In genomic region chr14:72970058-72970630, GRCh38 we compare ENCODE assay signal across 23 cellular contexts.
"Had no signal": no experiment of that assay in that cellular context is flagged by ENCODE, and none has a peak within 500 bp of the region (broad histone marks: within the 10 kb centered on the region; RNA-seq: fewer than 3 reads in every experiment).

No MANE protein-coding gene starts in this region.

- DNase-seq: activated CD4-positive, alpha-beta T cell treated with anti-CD3 and anti-CD28 coated beads for 48 hours; activated CD4-positive, alpha-beta T cell treated with anti-CD3 and anti-CD28 coated beads, Interleukin-2, amount 50 U/mL, for 48 hours; activated CD8-positive, alpha-beta memory T cell treated with anti-CD3 and anti-CD28 coated beads, Interleukin-2, amount 50 U/mL, for 4 hours; activated effector memory CD4-positive, alpha-beta T cell treated with anti-CD3 and anti-CD28 coated beads, Interleukin-2, amount 50 U/mL, for 16 hours; activated naive CD4-positive, alpha-beta T cell treated with anti-CD3 and anti-CD28 coated beads for 36 hours; activated naive CD8-positive, alpha-beta T cell treated with anti-CD3 and anti-CD28 coated beads for 36 hours; activated T-cell treated with anti-CD3 and anti-CD28 coated beads, Interleukin-2, amount 50 U/mL, for 1 hour; adrenal gland; aorta; body of pancreas; effector memory CD4-positive, alpha-beta T cell; foreskin fibroblast; islet precursor cell; mesenchymal stem cell; naive thymus-derived CD8-positive, alpha-beta T cell; retina; stimulated activated naive CD4-positive, alpha-beta T cell treated with Interleukin-2 at 50 U/mL for 16 hours; SW 1271; T-helper 9 cell had no signal

- H3K9me3 ChIP-seq: adrenal gland, body of pancreas, neutrophil, prostate gland, tibial nerve had no signal

- ATAC-seq: body of pancreas; naive thymus-derived CD8-positive, alpha-beta T cell had no signal

- H3K4me1 ChIP-seq: body of pancreas, prostate gland, tibial nerve had no signal

- H3K27me3 ChIP-seq: adrenal gland, body of pancreas, neutrophil, tibial nerve had no signal

- H3K27ac ChIP-seq: adrenal gland, body of pancreas, neutrophil, prostate gland, tibial nerve, VCaP had no signal

- H3K4me3 ChIP-seq: adrenal gland, body of pancreas, prostate gland, tibial nerve had no signal
